In the genomic region with DNA sequence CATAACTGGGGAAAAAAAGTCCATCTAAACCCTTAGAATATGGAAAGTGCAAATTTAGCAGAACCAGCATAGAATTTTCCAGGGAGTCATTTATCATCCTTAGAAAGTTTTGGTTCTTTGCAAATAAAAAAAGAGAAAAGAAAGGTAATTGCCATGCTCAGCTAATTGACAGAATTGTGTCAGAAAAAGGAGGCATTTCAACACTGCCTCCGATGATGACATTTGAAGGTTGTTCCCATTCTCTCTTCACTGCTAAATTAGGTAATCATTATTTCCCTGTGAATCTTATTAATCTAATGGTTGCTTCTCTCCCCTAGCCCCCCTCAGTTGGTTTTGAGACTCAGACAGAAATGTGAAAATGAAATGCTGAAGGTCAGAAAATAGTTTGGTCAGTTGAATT, we compare ENCODE assay signal across 9 cellular contexts.
"Had no signal": no experiment of that assay in that cellular context is flagged by ENCODE, and none has a peak within 500 bp of the region (broad histone marks: within the 10 kb centered on the region; RNA-seq: fewer than 3 reads in every experiment).

No MANE protein-coding gene starts in this region.

- DNase-seq: GM23248, GOT3, H7, HFFc6, KG1 had no signal

- H3K9me3 ChIP-seq: HAP-1 had no signal

- H3K27ac ChIP-seq: GM23248 had no signal

- H3K9ac ChIP-seq: GM23248 had no signal

- ATAC-seq: HCT116, HepG2 had no signal

- H2AFZ ChIP-seq: GM23248 had no signal

- H3K4me3 Mint-ChIP-seq: HFFc6, IgD-negative memory B cell had no signal

- H3K27ac Mint-ChIP-seq: HFFc6, IgD-negative memory B cell had no signal

- H3K4me1 Mint-ChIP-seq: IgD-negative memory B cell had no signal

- H3K4me1 ChIP-seq: HAP-1 had no signal

- H3K9me3 Mint-ChIP-seq: HFFc6 had no signal

- H3K36me3 Mint-ChIP-seq: IgD-negative memory B cell had no signal

- H3K4me3 ChIP-seq: GM23248, HAP-1 had no signal

- FAIRE-seq: HepG2 had no signal

- H3K36me3 ChIP-seq: HAP-1 had no signal
